In the genomic region with DNA sequence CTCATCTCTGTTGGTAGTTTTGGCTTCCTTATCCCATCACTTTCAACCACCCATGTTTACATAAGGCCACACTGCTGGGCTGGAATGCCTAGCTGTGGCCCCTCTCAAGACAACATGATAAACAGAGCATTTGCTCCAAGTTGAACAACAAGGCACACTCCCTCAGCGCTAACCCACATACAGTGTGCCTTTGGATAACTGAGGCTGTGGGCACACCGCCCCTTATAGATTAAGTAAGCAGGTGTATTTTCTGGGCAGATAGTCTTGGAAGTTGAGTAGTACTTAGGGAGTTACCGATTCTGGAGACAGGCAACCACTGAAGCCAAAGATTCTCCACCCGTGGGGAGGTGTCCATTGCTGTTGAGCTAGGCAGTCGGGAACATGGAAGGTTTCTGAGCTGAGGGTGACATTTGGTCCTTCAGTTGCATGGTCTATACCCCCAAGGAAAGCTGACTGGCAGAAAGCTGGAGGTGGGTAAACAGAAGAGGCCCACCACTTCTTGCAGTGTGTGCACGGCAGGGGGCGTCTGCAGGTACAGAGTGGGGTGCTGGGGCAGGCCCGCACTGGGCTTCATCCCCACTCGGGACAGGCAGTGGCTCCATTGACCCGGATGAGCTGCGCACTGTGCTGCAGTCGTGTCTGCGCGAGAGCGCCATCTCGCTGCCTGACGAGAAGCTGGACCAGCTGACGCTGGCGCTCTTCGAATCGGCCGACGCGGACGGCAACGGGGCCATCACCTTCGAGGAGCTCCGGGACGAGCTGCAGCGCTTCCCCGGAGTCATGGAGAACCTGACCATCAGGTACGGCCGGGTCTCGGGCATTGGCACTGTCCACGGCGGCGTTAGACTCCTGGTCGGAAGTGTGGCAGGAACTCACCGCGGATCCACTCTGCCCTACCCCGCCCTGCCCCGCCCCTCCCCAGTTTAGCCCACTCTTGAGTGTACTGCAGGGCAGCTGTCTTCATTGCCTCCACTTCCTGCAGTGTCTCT, we compare ENCODE assay signal across 8 cellular contexts. TPM values are rescaled to one million over a fixed set of nuclear protein-coding genes. Genes with fewer than 3 reads are reported as not detected.
DNase-seq lines count a peak whose midpoint lies in the region; ATAC-seq and TF ChIP-seq lines count a peak whose summit lies in the region.

No MANE protein-coding gene starts in this region.

- H3K4ac ChIP-seq in trophoblast cell (ENCODE audit: low read depth, low read length): no peak overlapping the region

- DNase-seq in EH (ENCODE audit: low read depth): peak; percentile 39
- DNase-seq in NCI-H2227 treated with DMSO at 0.1 percent for 48 hours (lab: John Stamatoyannopoulos, UW): peak; percentile 29
- peak; percentile 14 for DNase-seq in activated T-helper 2 cell treated with anti-CD3 and anti-CD28 coated beads, Interferon-gamma antibody, Interleukin-2, Interleukin-4, amounts not matched to agents 10 μg/mL and 5 μg/mL and 100 μg/mL, durations not matched to agents 14 hours and 24 hours and 36 hours (ENCODE audit: low spot score)
- peak; percentile 67 for DNase-seq in glutamatergic neuron
- DNase-seq in trophoblast cell: peak; percentile 52 to 67

- H3K23ac ChIP-seq in trophoblast cell (ENCODE audit: low read length): no peak overlapping the region

- peak; percentile 44 for TF ChIP-seq CTCF in glutamatergic neuron (IDR thresholded peaks at IDR 0.05; ENCODE audit: partially characterized antibody, unreplicated experiment)

- H3K9me3 ChIP-seq in trophoblast cell (ENCODE audit: insufficient read depth, low read depth, low read length): peaks cover 3% of the 10 kb centered on the region

- H3K18ac ChIP-seq in trophoblast cell (ENCODE audit: low read length): no peak overlapping the region

- H4K8ac ChIP-seq in trophoblast cell (ENCODE audit: low read depth, low read length): no peak overlapping the region

- peaks cover 10% of the 10 kb centered on the region for H3K4me1 Mint-ChIP-seq in activated T-helper 2 cell treated with anti-CD3 and anti-CD28 coated beads, Interferon-gamma antibody, Interleukin-2, Interleukin-4, amounts not matched to agents 10 μg/mL and 5 μg/mL and 100 μg/mL, durations not matched to agents 14 hours and 24 hours and 36 hours (ENCODE audit: low read depth)
- H3K4me1 Mint-ChIP-seq in glutamatergic neuron (ENCODE audit: low read depth, unreplicated experiment): no peaks in the 10 kb centered on the region

- H3K4me2 ChIP-seq in trophoblast cell (ENCODE audit: low read length): peak overlapping the region; percentile 58

- no peak overlapping the region for H2BK12ac ChIP-seq in trophoblast cell (ENCODE audit: low read length)

- H3K4me3 ChIP-seq in trophoblast cell (ENCODE audit: low read depth, low read length): peak overlapping the region; percentile 7

- H3K27ac Mint-ChIP-seq in activated T-helper 2 cell treated with anti-CD3 and anti-CD28 coated beads, Interferon-gamma antibody, Interleukin-2, Interleukin-4, amounts not matched to agents 10 μg/mL and 5 μg/mL and 100 μg/mL, durations not matched to agents 14 hours and 24 hours and 36 hours: no peak overlapping the region
- H3K27ac Mint-ChIP-seq in glutamatergic neuron (ENCODE audit: unreplicated experiment): no peak overlapping the region

- no peak overlapping the region for H4K91ac ChIP-seq in trophoblast cell (ENCODE audit: low read depth, low read length)

- H3K79me1 ChIP-seq in trophoblast cell (ENCODE audit: low read length): no peaks in the 10 kb centered on the region

- H3K79me2 ChIP-seq in trophoblast cell (ENCODE audit: control insufficient read depth, insufficient read depth, low read length, poor library complexity): no peaks in the 10 kb centered on the region

- H3K27ac ChIP-seq in trophoblast cell (ENCODE audit: low read depth, low read length): no peak overlapping the region

- H2BK120ac ChIP-seq in trophoblast cell (ENCODE audit: insufficient read depth, low read length, poor library complexity): no peak overlapping the region

- intact Hi-C loops in activated T-helper 2 cell treated with anti-CD3 and anti-CD28 coated beads, Interferon-gamma antibody, Interleukin-2, Interleukin-4, amounts not matched to agents 10 μg/mL and 5 μg/mL and 100 μg/mL, durations not matched to agents 14 hours and 24 hours and 36 hours (cut with micrococcal nuclease): no loop called here

- WGBS in trophoblast cell (ENCODE audit: extremely low coverage, insufficient coverage, insufficient read length): no CpG with 5 or more reads among the region's 42 CpGs

- H3K4me3 Mint-ChIP-seq in activated T-helper 2 cell treated with anti-CD3 and anti-CD28 coated beads, Interferon-gamma antibody, Interleukin-2, Interleukin-4, amounts not matched to agents 10 μg/mL and 5 μg/mL and 100 μg/mL, durations not matched to agents 14 hours and 24 hours and 36 hours (ENCODE audit: low read depth): peak overlapping the region; percentile 50
- H3K4me3 Mint-ChIP-seq in glutamatergic neuron (ENCODE audit: unreplicated experiment): peak overlapping the region; percentile 69

- ATAC-seq in HG03432 (IDR thresholded peaks at IDR 0.05; ENCODE audit: unreplicated experiment): no peak
- no peak for ATAC-seq in GM19035 (IDR thresholded peaks at IDR 0.05; ENCODE audit: unreplicated experiment)
- no peak for ATAC-seq in GM21360 (IDR thresholded peaks at IDR 0.05; ENCODE audit: unreplicated experiment)

- H3K9ac ChIP-seq in trophoblast cell (ENCODE audit: low read length): no peak overlapping the region

- H3K14ac ChIP-seq in trophoblast cell (ENCODE audit: low read length): no peak overlapping the region

- no peaks in the 10 kb centered on the region for H3K9me3 Mint-ChIP-seq in activated T-helper 2 cell treated with anti-CD3 and anti-CD28 coated beads, Interferon-gamma antibody, Interleukin-2, Interleukin-4, amounts not matched to agents 10 μg/mL and 5 μg/mL and 100 μg/mL, durations not matched to agents 14 hours and 24 hours and 36 hours
- H3K9me3 Mint-ChIP-seq in glutamatergic neuron (ENCODE audit: unreplicated experiment): peaks cover 4% of the 10 kb centered on the region

- H3K27me3 Mint-ChIP-seq in activated T-helper 2 cell treated with anti-CD3 and anti-CD28 coated beads, Interferon-gamma antibody, Interleukin-2, Interleukin-4, amounts not matched to agents 10 μg/mL and 5 μg/mL and 100 μg/mL, durations not matched to agents 14 hours and 24 hours and 36 hours (ENCODE audit: low read depth): peaks cover 14% of the 10 kb centered on the region
- no peaks in the 10 kb centered on the region for H3K27me3 Mint-ChIP-seq in glutamatergic neuron (ENCODE audit: unreplicated experiment)

- no peak overlapping the region for H2BK5ac ChIP-seq in trophoblast cell (ENCODE audit: low read depth, low read length, poor library complexity)

- H2AFZ ChIP-seq in trophoblast cell (ENCODE audit: insufficient read depth, low read length, poor library complexity): no peak overlapping the region

- no peak overlapping the region for H2AK5ac ChIP-seq in trophoblast cell (ENCODE audit: low read length)

- H3K27me3 ChIP-seq in trophoblast cell (ENCODE audit: insufficient read depth, low read length): no peaks in the 10 kb centered on the region

- H3K4me1 ChIP-seq in trophoblast cell (ENCODE audit: control insufficient read depth in 1 of 2, insufficient read depth in 2 of 2, low read length in 2 of 2): peaks cover 2 to 4% of the 10 kb centered on the region in 2 experiments

- H4K12ac ChIP-seq in trophoblast cell (ENCODE audit: low read depth, low read length): no peak overlapping the region

- no peaks in the 10 kb centered on the region for H3K36me3 Mint-ChIP-seq in activated T-helper 2 cell treated with anti-CD3 and anti-CD28 coated beads, Interferon-gamma antibody, Interleukin-2, Interleukin-4, amounts not matched to agents 10 μg/mL and 5 μg/mL and 100 μg/mL, durations not matched to agents 14 hours and 24 hours and 36 hours (ENCODE audit: low read depth)
- H3K36me3 Mint-ChIP-seq in glutamatergic neuron (ENCODE audit: unreplicated experiment): peaks cover 4% of the 10 kb centered on the region

- H3K36me3 ChIP-seq in trophoblast cell (ENCODE audit: control insufficient read depth in 1 of 2, insufficient read depth in 2 of 2, low read length in 2 of 2): no peaks in the 10 kb centered on the region

RNA-seq across cellular contexts. Expression of gene NOX5, which starts 16.8 kb away (rescaled TPM):
- total RNA-seq in activated T-helper 2 cell treated with anti-CD3 and anti-CD28 coated beads, Interferon-gamma antibody, Interleukin-2, Interleukin-4, amounts not matched to agents 10 μg/mL and 5 μg/mL and 100 μg/mL, durations not matched to agents 14 hours and 24 hours and 36 hours: 0.21 TPM in 1 of 2 replicates, not detected in the other
- total RNA-seq in glutamatergic neuron (ENCODE audit: unreplicated experiment): not detected
- polyA plus RNA-seq in trophoblast cell (2013): 0.03 and 0.08 TPM in 2 replicates

Comparison
In these comparisons a context has a peak if more than half of its experiments do, and no peak if none do; other contexts are left out.
1. DNase-seq: peak in every context shown above with its lines; median percentile 67 in glutamatergic neuron; 60 in trophoblast cell; 39 in EH; 29 in NCI-H2227 treated with DMSO at 0.1 percent for 48 hours; 14 in activated T-helper 2 cell treated with anti-CD3 and anti-CD28 coated beads, Interferon-gamma antibody, Interleukin-2, Interleukin-4, amounts not matched to agents 10 μg/mL and 5 μg/mL and 100 μg/mL, durations not matched to agents 14 hours and 24 hours and 36 hours.